ENCODE assay signal across 10 cellular contexts in genomic region chr14:73025544-73025943, GRCh38. TPM values are rescaled to one million over a fixed set of nuclear protein-coding genes. Genes with fewer than 3 reads are reported as not detected.
DNase-seq lines count a peak whose midpoint lies in the region; ATAC-seq and TF ChIP-seq lines count a peak whose summit lies in the region.
"Had no signal": no experiment of that assay in that cellular context is flagged by ENCODE, and none has a peak within 500 bp of the region (broad histone marks: within the 10 kb centered on the region; RNA-seq: fewer than 3 reads in every experiment).

No MANE protein-coding gene starts in this region.

- intact Hi-C loops in sigmoid colon (cut with DNase I): no loop called here

- H3K27me3 ChIP-seq in AG04450 (ENCODE audit: control insufficient read depth, insufficient read depth, low read length) (no peaks in the 10 kb centered on the region), mesenchymal stem cell (ENCODE audit: control insufficient read depth in 1 of 2, insufficient read depth in 1 of 2, low read length in 2 of 2) (no peaks in the 10 kb centered on the region), sigmoid colon (no peaks in the 10 kb centered on the region)
- H3K27me3 ChIP-seq: tibial artery had no signal

- H2AK5ac ChIP-seq in mesenchymal stem cell (ENCODE audit: low read length, severe bottlenecking): no peak overlapping the region

- H3K9me3 ChIP-seq in AG04450 (ENCODE audit: control insufficient read depth, insufficient read depth, low read length) (no peaks in the 10 kb centered on the region), HEK293 (ENCODE audit: control insufficient read depth, insufficient read depth, low read depth, low read length) (no peaks in the 10 kb centered on the region), mesenchymal stem cell (ENCODE audit: control insufficient read depth, low read length) (no peaks in the 10 kb centered on the region), sigmoid colon (no peaks in the 10 kb centered on the region)
- H3K9me3 ChIP-seq: tibial artery had no signal

- no peak overlapping the region for H2BK120ac ChIP-seq in mesenchymal stem cell (ENCODE audit: low read depth, low read length)

- H3K18ac ChIP-seq in mesenchymal stem cell (ENCODE audit: low read depth in 1 of 2, low read length in 2 of 2): no peak overlapping the region

- H3K4me1 ChIP-seq in HEK293 (ENCODE audit: control insufficient read depth, insufficient read depth, low read length) (peaks cover 4% of the 10 kb centered on the region; the same call in 1 of the 2 replicates), mesenchymal stem cell (ENCODE audit: control insufficient read depth, insufficient read depth, low read depth, low read length) (peaks cover 8% of the 10 kb centered on the region), sigmoid colon (peaks cover 0 to 46% (median 38%) of the 10 kb centered on the region in 4 donors)

- POLR2A ChIA-PET in AG04450 (lab: Yijun Ruan, JAX): interaction anchor here (0.7 kb wide), 1 partner anchor 13 kb away, joined by 6 read pairs; no protein-coding TSS in a partner anchor
- POLR2A ChIA-PET in HEK293 (lab: Yijun Ruan, JAX): interaction anchor here (3.3 kb wide), 1 partner anchor 33 kb away, joined by 51 read pairs; the partner anchor contains the start of gene RBM25

- CTCF ChIA-PET in AG04450 (lab: Charles Lee) (interaction anchor here (0.6 to 1.2 kb wide), 5 partner anchors 156 to 1836 kb away, joined by 3 to 7 read pairs (median 3); no protein-coding TSS in a partner anchor), HEK293 (lab: Yijun Ruan, JAX) (interaction anchor here (0.6 to 1.1 kb wide), 2 partner anchors 47 to 75 kb away, joined by 3 read pairs; no protein-coding TSS in a partner anchor)

- ATAC-seq in HG02610 (IDR thresholded peaks at IDR 0.05; ENCODE audit: unreplicated experiment): no peak

- H4K91ac ChIP-seq in mesenchymal stem cell (ENCODE audit: low read length): no peak overlapping the region

- no peak overlapping the region for H3K23ac ChIP-seq in mesenchymal stem cell (ENCODE audit: low read length in 2 of 2)

- peaks cover 7% of the 10 kb centered on the region for H3K79me1 ChIP-seq in mesenchymal stem cell (replicated peaks; ENCODE audit: low read length, poor library complexity, severe bottlenecking)

- H3K9ac ChIP-seq in mesenchymal stem cell (ENCODE audit: low read length): peak overlapping the region; percentile 97

- H3K4me3 ChIP-seq in AG04450 (ENCODE audit: low read depth, low read length) (peak overlapping the region; percentile 82), HEK293 (ENCODE audit: low read depth, low read length) (peak overlapping the region; percentile 73), mesenchymal stem cell (ENCODE audit: insufficient read depth in 1 of 2, low read depth in 1 of 2, low read length in 2 of 2) (peak overlapping the region in 1 of 2 experiments; percentile 87), sigmoid colon (peak overlapping the region in 2 of 4 donors; percentile 85 to 91)

- no peak overlapping the region for H2AFZ ChIP-seq in mesenchymal stem cell (ENCODE audit: low read depth, low read length)

- no peak overlapping the region for H3K14ac ChIP-seq in mesenchymal stem cell (ENCODE audit: low read length in 2 of 2)

- H3K4ac ChIP-seq in mesenchymal stem cell (ENCODE audit: low read depth in 1 of 2, low read length in 2 of 2): no peak overlapping the region

- DNase-seq in AG04450 (ENCODE audit: low read depth, low spot score): no peak
- DNase-seq in astrocyte of the hippocampus (ENCODE audit: low read depth, low spot score): peak; percentile 20
- peak; percentile 37 for DNase-seq in mesenchymal stem cell
- DNase-seq in foreskin melanocyte: no peak
- no peak for DNase-seq in stimulated activated naive CD4-positive, alpha-beta T cell treated with Interleukin-2 at 50 U/mL for 16 hours (lab: John Stamatoyannopoulos, UW)
- DNase-seq in sigmoid colon: no peak
- DNase-seq: GF-D8, tibial artery had no signal

- 92% methylated on average over 3 of the region's 3 CpGs for WGBS in mesenchymal stem cell
- 83 to 89% methylated on average over 3 of the region's 3 CpGs for WGBS in sigmoid colon, 2 donors

- H3K4me2 ChIP-seq in mesenchymal stem cell (ENCODE audit: low read length, poor library complexity, severe bottlenecking): peak overlapping the region; percentile 74

- H3K27ac ChIP-seq in AG04450 (ENCODE audit: low read depth, low read length): no peak overlapping the region
- no peak overlapping the region for H3K27ac ChIP-seq in HEK293 (ENCODE audit: extremely low read depth, low read depth, low read length)
- H3K27ac ChIP-seq in mesenchymal stem cell (ENCODE audit: low read length, poor library complexity, severe bottlenecking): no peak overlapping the region
- H3K27ac ChIP-seq in sigmoid colon: peak overlapping the region in 1 of 4 donors; percentile 94

- no peak overlapping the region for H2BK12ac ChIP-seq in mesenchymal stem cell (ENCODE audit: low read length in 2 of 2)

- H3K36me3 ChIP-seq in HEK293 (ENCODE audit: control insufficient read depth in 2 of 2, insufficient read depth in 1 of 2, low read length in 2 of 2) (peaks cover 6 to 31% of the 10 kb centered on the region in 2 experiments), mesenchymal stem cell (ENCODE audit: control insufficient read depth in 1 of 2, insufficient read depth in 2 of 2, low read depth in 1 of 2, low read length in 2 of 2) (peaks cover 10 to 33% of the 10 kb centered on the region in 2 experiments), sigmoid colon (peaks cover 10 to 23% (median 12%) of the 10 kb centered on the region in 4 donors)

- TF ChIP-seq EP300 in sigmoid colon (IDR thresholded peaks at IDR 0.05): no peak

- no peak overlapping the region for H2BK15ac ChIP-seq in mesenchymal stem cell (ENCODE audit: low read depth, poor library complexity, severe bottlenecking)

- no peak overlapping the region for H4K8ac ChIP-seq in mesenchymal stem cell (ENCODE audit: low read length)

- H2BK5ac ChIP-seq in mesenchymal stem cell (ENCODE audit: low read depth, low read length, poor library complexity, severe bottlenecking): no peak overlapping the region

- no peak for TF ChIP-seq POLR2A in sigmoid colon (IDR thresholded peaks at IDR 0.05)

- TF ChIP-seq CTCF in AG04450 (IDR thresholded peaks at IDR 0.05; ENCODE audit: low read depth, low read length) (no peak), HEK293 (tag by site-specific recombination; IDR thresholded peaks at IDR 0.05) (no peak), sigmoid colon (IDR thresholded peaks at IDR 0.05) (no peak)

TF ChIP-seq in HEK293, 187 proteins besides CTCF, POLR2A, EP300 and RAD21:
- TF ChIP-seq ZNF394 (tag by site-specific recombination; IDR thresholded peaks at IDR 0.05; ENCODE audit: borderline replicate concordance): no peak
- no peak for TF ChIP-seq ZNF335 (tag by site-specific recombination; conservative IDR thresholded peaks at IDR 0.05)
- no peak for TF ChIP-seq OSR2 (tag by site-specific recombination; IDR thresholded peaks at IDR 0.05)
- TF ChIP-seq ZNF513 (tag by site-specific recombination; IDR thresholded peaks at IDR 0.05): no peak
- no peak for TF ChIP-seq ZNF596 (tag by site-specific recombination; IDR thresholded peaks at IDR 0.05)
- TF ChIP-seq ZNF341 (tag by site-specific recombination; IDR thresholded peaks at IDR 0.05; ENCODE audit: low read depth): no peak
- TF ChIP-seq ZBTB48 (tag by site-specific recombination; IDR thresholded peaks at IDR 0.05): no peak
- TF ChIP-seq OVOL3 (tag by site-specific recombination; IDR thresholded peaks at IDR 0.05): no peak
- TF ChIP-seq YY1 (tag by site-specific recombination; IDR thresholded peaks at IDR 0.05): no peak
- no peak for TF ChIP-seq ZBTB17 (tag by site-specific recombination; IDR thresholded peaks at IDR 0.05)
- TF ChIP-seq ZNF169 (tag by site-specific recombination; IDR thresholded peaks at IDR 0.05): no peak
- TF ChIP-seq SCRT1 (tag by site-specific recombination; IDR thresholded peaks at IDR 0.05; ENCODE audit: borderline replicate concordance): no peak
- no peak for TF ChIP-seq ZNF792 (tag by site-specific recombination; IDR thresholded peaks at IDR 0.05)
- TF ChIP-seq ZFP41 (tag by site-specific recombination; IDR thresholded peaks at IDR 0.05; ENCODE audit: borderline replicate concordance): no peak
- no peak for TF ChIP-seq ZNF580 (tag by site-specific recombination; IDR thresholded peaks at IDR 0.05)
- no peak for TF ChIP-seq ZNF292 (tag by site-specific recombination; IDR thresholded peaks at IDR 0.05; ENCODE audit: borderline replicate concordance, low read depth)
- TF ChIP-seq WT1 (tag by site-specific recombination; IDR thresholded peaks at IDR 0.05): no peak
- TF ChIP-seq KLF7 (tag by site-specific recombination; IDR thresholded peaks at IDR 0.05; ENCODE audit: borderline replicate concordance): no peak
- no peak for TF ChIP-seq ZNF202 (tag by site-specific recombination; IDR thresholded peaks at IDR 0.05; ENCODE audit: borderline replicate concordance)
- TF ChIP-seq ZNF701 (tag by site-specific recombination; IDR thresholded peaks at IDR 0.05): no peak

RNA-seq across cellular contexts. Expression of gene ZFYVE1, which starts 1.4 kb away (rescaled TPM):
- 24.5 and 27.4 TPM in 2 replicates for polyA plus RNA-seq in AG04450 (2011; rRNA removed)
- polyA minus RNA-seq in AG04450 (2011; rRNA and poly(A)+ RNA removed): 54.7 and 62.3 TPM in 2 replicates
- 16.3 TPM for polyA plus RNA-seq in mesenchymal stem cell (2013, experiment 1 of 2)
- 16.7 TPM for polyA plus RNA-seq in mesenchymal stem cell (2013, experiment 2 of 2)
- total RNA-seq in sigmoid colon: 10 to 100 TPM; 15.5 to 27.7 (median 21.2) TPM
- 1 to 10 TPM; 6.6 to 9.0 (median 8.3) TPM for polyA plus RNA-seq in sigmoid colon

RNA-seq across cellular contexts. Expression of gene RBM25, which starts 32.8 kb away (rescaled TPM):
- polyA plus RNA-seq in AG04450 (2011; rRNA removed): 48.2 and 52.4 TPM in 2 replicates
- 27.5 and 34.8 TPM in 2 replicates for polyA minus RNA-seq in AG04450 (2011; rRNA and poly(A)+ RNA removed)
- polyA plus RNA-seq in mesenchymal stem cell (2013, experiment 1 of 2): 71.1 TPM
- 68.1 TPM for polyA plus RNA-seq in mesenchymal stem cell (2013, experiment 2 of 2)
- 10 to 100 TPM; 44.1 to 78.9 (median 57.3) TPM for total RNA-seq in sigmoid colon
- polyA plus RNA-seq in sigmoid colon: 10 to 100 TPM; 10.8 to 46.7 (median 35.1) TPM

Comparison
In these comparisons a context has a peak if more than half of its experiments do, and no peak if none do; other contexts are left out.
1. DNase-seq: peak in astrocyte of the hippocampus (single experiment) and mesenchymal stem cell (single experiment); none in AG04450 (single experiment), foreskin melanocyte (single experiment), stimulated activated naive CD4-positive, alpha-beta T cell treated with Interleukin-2 at 50 U/mL for 16 hours (single experiment) and sigmoid colon (single experiment).